ENCODE assay signal across 21 cellular contexts in genomic region chr22:45621836-45622600, GRCh38.
"Had no signal": no experiment of that assay in that cellular context is flagged by ENCODE, and none has a peak within 500 bp of the region (broad histone marks: within the 10 kb centered on the region; RNA-seq: fewer than 3 reads in every experiment).

No MANE protein-coding gene starts in this region.

- H3K9me3 ChIP-seq: SJSA1 had no signal

- H3K4me3 Mint-ChIP-seq: IgD-negative memory B cell had no signal

- H3K27me3 ChIP-seq: SJSA1 had no signal

- H3K4me3 ChIP-seq: K562, SJSA1, SK-N-MC had no signal

- H3K4me1 Mint-ChIP-seq: IgD-negative memory B cell had no signal

- H3K9ac ChIP-seq: KMS-11 had no signal

- DNase-seq: Kasumi-1, MM.1S, NCI-H1092 treated with DMSO at 0.1 percent for 48 hours, NCI-H1436, NCI-H1694, NCI-H187 treated with DMSO at 0.1 percent for 48 hours, NCI-H2029 treated with DMSO at 0.1 percent for 48 hours, NCI-H2171 treated with DMSO at 0.1 percent for 48 hours, NCI-H2227 treated with DMSO at 0.1 percent for 48 hours, NCI-H510A, NCI-H524 treated with DMSO at 0.1 percent for 48 hours, NCI-H69, NCI-H774, Right ventricle myocardium superior, RPMI8226, SIG-M5 had no signal

- H3K36me3 ChIP-seq: SJSA1 had no signal

- H3K27ac ChIP-seq: KMS-11, SJSA1, SK-N-MC had no signal

- H3K4me2 ChIP-seq: KMS-11 had no signal
